8 cellular contexts compared by ENCODE assay signal in the genomic region with DNA sequence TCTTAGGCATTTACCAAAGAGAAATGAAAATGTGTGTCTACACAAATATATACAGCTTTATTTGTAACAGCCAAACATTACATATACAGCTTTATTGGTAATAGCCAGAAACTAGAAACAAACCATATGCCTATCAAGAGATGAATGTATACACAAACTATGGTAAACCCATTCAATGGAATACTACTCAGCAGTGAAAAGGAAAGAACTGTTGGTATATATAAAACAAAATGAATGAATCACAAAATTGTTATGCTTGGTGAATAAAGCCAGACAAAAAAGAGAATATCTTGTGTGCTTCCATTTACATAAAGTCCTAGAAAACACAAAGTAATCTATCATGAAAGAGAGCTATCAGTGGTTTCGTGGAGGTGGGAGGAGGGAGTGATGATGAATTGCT.
"Had no signal": no experiment of that assay in that cellular context is flagged by ENCODE, and none has a peak within 500 bp of the region (broad histone marks: within the 10 kb centered on the region; RNA-seq: fewer than 3 reads in every experiment).

No MANE protein-coding gene starts in this region.

- H3K4me2 ChIP-seq: KMS-11 had no signal

- FAIRE-seq: HepG2, HTR-8/SVneo, K562 had no signal

- ATAC-seq: HepG2, K562 had no signal

- H3K9ac ChIP-seq: KMS-11 had no signal

- H3K4me3 ChIP-seq: K562 had no signal

- DNase-seq: IMR-90, KBM-7, KG1 had no signal

- H3K27ac ChIP-seq: HL-60, KMS-11 had no signal
